In genomic region chr15:59532770-59533379, GRCh38 we compare ENCODE assay signal across 8 cellular contexts.
DNase-seq lines count a peak whose midpoint lies in the region; ATAC-seq and TF ChIP-seq lines count a peak whose summit lies in the region.

No MANE protein-coding gene starts in this region.

- H3K4me3 ChIP-seq in duodenal mucosa (ENCODE audit: low read depth in 1 of 2, low read length in 2 of 2): peak overlapping the region in 1 of 2 donors; percentile 0
- H3K4me3 ChIP-seq in muscle layer of duodenum (ENCODE audit: low read depth in 1 of 2, low read length in 2 of 2): peak overlapping the region in 1 of 2 donors; percentile 1

- H3K4me1 ChIP-seq in duodenal mucosa (ENCODE audit: control insufficient read depth in 1 of 2, insufficient read depth in 2 of 2, low read length in 2 of 2): peaks cover 16 to 32% of the 10 kb centered on the region in 2 donors
- H3K4me1 ChIP-seq in muscle layer of duodenum (ENCODE audit: control insufficient read depth in 1 of 2, insufficient read depth in 2 of 2, low read length in 2 of 2): no peaks in the 10 kb centered on the region

- no peaks in the 10 kb centered on the region for H3K36me3 Mint-ChIP-seq in activated CD4-positive, alpha-beta T cell treated with anti-CD3 and anti-CD28 coated beads for 36 hours (ENCODE audit: low read depth)

- peaks cover 3% of the 10 kb centered on the region for H3K4me1 Mint-ChIP-seq in activated CD4-positive, alpha-beta T cell treated with anti-CD3 and anti-CD28 coated beads for 36 hours

- peak overlapping the region; percentile 4 to 57 for H3K9ac ChIP-seq in duodenal mucosa (ENCODE audit: low read depth in 1 of 2, low read length in 2 of 2)

- no peaks in the 10 kb centered on the region for H3K9me3 Mint-ChIP-seq in activated CD4-positive, alpha-beta T cell treated with anti-CD3 and anti-CD28 coated beads for 36 hours (ENCODE audit: low read depth)

- H3K27ac Mint-ChIP-seq in activated CD4-positive, alpha-beta T cell treated with anti-CD3 and anti-CD28 coated beads for 36 hours: no peak overlapping the region

- H3K36me3 ChIP-seq in duodenal mucosa (ENCODE audit: control insufficient read depth in 1 of 2, insufficient read depth in 2 of 2, low read length in 2 of 2) (no peaks in the 10 kb centered on the region), muscle layer of duodenum (ENCODE audit: control insufficient read depth in 1 of 2, insufficient read depth in 2 of 2, low read length in 2 of 2) (no peaks in the 10 kb centered on the region)

- in situ Hi-C loops in KBM-7 (cut with MboI; ENCODE audit: low pct_unique_long_range_greater_than_20kb, low sequenced_read_pairs): loop anchor here (25.0 kb wide), 1 partner anchor 104 kb away; no protein-coding TSS in a partner anchor

- intact Hi-C loops in activated CD4-positive, alpha-beta T cell treated with anti-CD3 and anti-CD28 coated beads for 36 hours (cut with DNase I, micrococcal nuclease): loop anchor here (1.0 to 5.0 kb wide), 3 partner anchors 89 to 109 kb away; no protein-coding TSS in a partner anchor

- H3K9me3 ChIP-seq in duodenal mucosa (ENCODE audit: control insufficient read depth in 1 of 2, low read length in 2 of 2) (no peaks in the 10 kb centered on the region), muscle layer of duodenum (ENCODE audit: control insufficient read depth in 1 of 2, low read length in 2 of 2) (no peaks in the 10 kb centered on the region)

- no peak overlapping the region for H3K27ac ChIP-seq in RWPE1
- no peak overlapping the region for H3K27ac ChIP-seq in duodenal mucosa (ENCODE audit: low read depth, low read length)
- peak overlapping the region; percentile 31 for H3K27ac ChIP-seq in muscle layer of duodenum (ENCODE audit: low read length)

- no peaks in the 10 kb centered on the region for H3K27me3 Mint-ChIP-seq in activated CD4-positive, alpha-beta T cell treated with anti-CD3 and anti-CD28 coated beads for 36 hours

- peak; percentile 92 for TF ChIP-seq CTCF in RWPE1 (conservative IDR thresholded peaks at IDR 0.05; ENCODE audit: low read depth)

- no peak overlapping the region for H3K4me3 Mint-ChIP-seq in activated CD4-positive, alpha-beta T cell treated with anti-CD3 and anti-CD28 coated beads for 36 hours

- DNase-seq in activated CD4-positive, alpha-beta T cell treated with anti-CD3 and anti-CD28 coated beads for 36 hours: peak; percentile 57
- DNase-seq in activated CD4-positive, alpha-beta T cell treated with anti-CD3 and anti-CD28 coated beads, Interleukin-2, amount 50 U/mL, for 1 hour: no peak
- DNase-seq in KBM-7: peak; percentile 74
- peak; percentile 52 for DNase-seq in RWPE1 (ENCODE audit: low spot score)
- no peak for DNase-seq in NK-92 (lab: John Stamatoyannopoulos, UW; ENCODE audit: unreplicated experiment)

- peak; percentile 68 for ATAC-seq in activated CD4-positive, alpha-beta T cell treated with anti-CD3 and anti-CD28 coated beads for 36 hours
- ATAC-seq in activated CD4-positive, CD25-positive, alpha-beta regulatory T cell treated with anti-CD3 and anti-CD28 coated beads, Interleukin-2, amount 50 U/mL, for 24 hours: no peak

- POLR2A ChIA-PET in activated CD4-positive, alpha-beta T cell treated with anti-CD3 and anti-CD28 coated beads for 36 hours (lab: Charles Lee): no interaction called here
- POLR2A ChIA-PET in RWPE1 (lab: Yijun Ruan, JAX; ENCODE audit: low non-redundant PET): no interaction called here

- no peaks in the 10 kb centered on the region for H3K27me3 ChIP-seq in duodenal mucosa (ENCODE audit: control insufficient read depth in 1 of 2, insufficient read depth in 2 of 2, low read length in 2 of 2)
- no peaks in the 10 kb centered on the region for H3K27me3 ChIP-seq in muscle layer of duodenum (ENCODE audit: low read depth, low read length)

- CTCF ChIA-PET in activated CD4-positive, alpha-beta T cell treated with anti-CD3 and anti-CD28 coated beads for 36 hours (lab: Charles Lee): interaction anchor here (0.5 to 2.7 kb wide), 40 partner anchors 8 to 695 kb away, joined by 3 to 24 read pairs (median 4); no protein-coding TSS in a partner anchor
- CTCF ChIA-PET in RWPE1 (lab: Yijun Ruan, JAX): interaction anchor here (0.5 to 2.1 kb wide), 41 partner anchors 15 to 569 kb away, joined by 3 to 18 read pairs (median 4); no protein-coding TSS in a partner anchor

Comparison
In these comparisons a context has a peak if more than half of its experiments do, and no peak if none do; other contexts are left out.
1. DNase-seq: peak in activated CD4-positive, alpha-beta T cell treated with anti-CD3 and anti-CD28 coated beads for 36 hours (single experiment), KBM-7 (single experiment) and RWPE1 (single experiment); none in activated CD4-positive, alpha-beta T cell treated with anti-CD3 and anti-CD28 coated beads, Interleukin-2, amount 50 U/mL, for 1 hour (single experiment) and NK-92 (single experiment).